In genomic region chr7:73963252-73963822, GRCh38 we compare ENCODE assay signal across 36 cellular contexts.
"Had no signal": no experiment of that assay in that cellular context is flagged by ENCODE, and none has a peak within 500 bp of the region (broad histone marks: within the 10 kb centered on the region; RNA-seq: fewer than 3 reads in every experiment).

No MANE protein-coding gene starts in this region.

- H3K36me3 ChIP-seq: ascending aorta, cardiac muscle cell, colonic mucosa, left lung, lower lobe of right lung, uterus had no signal

- DNase-seq: activated CD4-positive, alpha-beta T cell treated with anti-CD3 and anti-CD28 coated beads for 48 hours; activated CD4-positive, alpha-beta T cell treated with anti-CD3 and anti-CD28 coated beads, Interleukin-2, amount 50 U/mL, for 48 hours; activated CD8-positive, alpha-beta memory T cell treated with anti-CD3 and anti-CD28 coated beads for 24 hours; activated effector memory CD4-positive, alpha-beta T cell treated with anti-CD3 and anti-CD28 coated beads, Interleukin-2, amount 50 U/mL, for 16 hours; activated naive CD4-positive, alpha-beta T cell treated with anti-CD3 and anti-CD28 coated beads for 36 hours; activated naive CD8-positive, alpha-beta T cell treated with anti-CD3 and anti-CD28 coated beads for 36 hours; activated T-cell treated with anti-CD3 and anti-CD28 coated beads, Interleukin-2, amount 50 U/mL, for 1 hour; cerebellar nuclear complex; colonic mucosa; effector CD8-positive, alpha-beta T cell; glutamatergic neuron; left lung; lower lobe of right lung; mesenchymal stem cell; naive thymus-derived CD8-positive, alpha-beta T cell; nucleus accumbens; psoas muscle; stimulated activated CD4-positive, alpha-beta T cell treated with anti-CD3 and anti-CD28 coated beads, Interleukin-1b, Interleukin-23, amount 100 ng/mL, for 48 hours; stimulated activated CD4-positive, alpha-beta T cell treated with anti-CD3 and anti-CD28 coated beads, Interleukin-4, amount 100 ng/mL, for 4 hours; stimulated activated CD8-positive, alpha-beta memory T cell treated with anti-CD3 and anti-CD28 coated beads, Interleukin-4, amount 100 ng/mL, for 48 hours; stimulated activated naive CD8-positive, alpha-beta T cell treated with anti-CD3 and anti-CD28 coated beads, Interleukin-15, amount 100 ng/mL, for 72 hours; substantia nigra; uterus had no signal

- H3K27ac Mint-ChIP-seq: activated naive CD4-positive, alpha-beta T cell treated with anti-CD3 and anti-CD28 coated beads for 36 hours; activated naive CD8-positive, alpha-beta T cell treated with anti-CD3 and anti-CD28 coated beads for 36 hours; activated T-helper 1 cell treated with anti-CD3 and anti-CD28 coated beads, Interleukin-12 subunit alpha, Interleukin-12 subunit beta, Interleukin-2, Interleukin-4 antibody, amounts not matched to agents 30 ng/mL and 10 ng/mL and 1 ng/mL, durations not matched to agents 14 hours and 24 hours and 36 hours; brain; naive thymus-derived CD8-positive, alpha-beta T cell; stimulated activated memory B cell treated with anti-CD40 and anti-IgM and Interleukin-4, amounts not matched to agents 10 μg/mL and 1 μg/mL and 100 μg/mL, for 72 hours; stimulated activated naive CD8-positive, alpha-beta T cell treated with anti-CD3 and anti-CD28 coated beads, Interleukin-15, amount 100 ng/mL, for 72 hours; type B pancreatic cell had no signal

- H3K4me3 ChIP-seq: ascending aorta, cardiac muscle cell, colonic mucosa, left lung, lower lobe of right lung, psoas muscle, smooth muscle cell, uterus had no signal

- ATAC-seq: activated CD4-positive, CD25-positive, alpha-beta regulatory T cell treated with anti-CD3 and anti-CD28 coated beads, Interleukin-2, amount 50 U/mL, for 24 hours; left lung; lower lobe of right lung; naive thymus-derived CD8-positive, alpha-beta T cell; psoas muscle; stimulated activated memory B cell treated with anti-CD40 and anti-IgM and Interleukin-4, amounts not matched to agents 10 μg/mL and 1 μg/mL and 100 μg/mL, for 72 hours; stimulated activated naive CD8-positive, alpha-beta T cell treated with anti-CD3 and anti-CD28 coated beads, Interleukin-15, amount 100 ng/mL, for 72 hours had no signal

- H3K27ac ChIP-seq: ascending aorta, cardiac muscle cell, colonic mucosa, left lung, lower lobe of right lung, parathyroid adenoma, psoas muscle, uterus, VCaP had no signal

- H3K27me3 Mint-ChIP-seq: stimulated activated memory B cell treated with anti-CD40 and anti-IgM and Interleukin-4, amounts not matched to agents 10 μg/mL and 1 μg/mL and 100 μg/mL, for 72 hours; stimulated activated naive CD8-positive, alpha-beta T cell treated with anti-CD3 and anti-CD28 coated beads, Interleukin-15, amount 100 ng/mL, for 72 hours; type B pancreatic cell had no signal

- H3K4me1 Mint-ChIP-seq: activated naive CD8-positive, alpha-beta T cell treated with anti-CD3 and anti-CD28 coated beads for 36 hours; brain; naive thymus-derived CD8-positive, alpha-beta T cell; neural crest cell; stimulated activated naive CD8-positive, alpha-beta T cell treated with anti-CD3 and anti-CD28 coated beads, Interleukin-15, amount 100 ng/mL, for 72 hours had no signal

- FAIRE-seq: frontal cortex, islet of Langerhans had no signal

- H3K27me3 ChIP-seq: ascending aorta, cardiac muscle cell, colonic mucosa, left lung, uterus had no signal

- H3K4me3 Mint-ChIP-seq: activated naive CD4-positive, alpha-beta T cell treated with anti-CD3 and anti-CD28 coated beads for 36 hours; activated naive CD8-positive, alpha-beta T cell treated with anti-CD3 and anti-CD28 coated beads for 36 hours; activated T-helper 1 cell treated with anti-CD3 and anti-CD28 coated beads, Interleukin-12 subunit alpha, Interleukin-12 subunit beta, Interleukin-2, Interleukin-4 antibody, amounts not matched to agents 30 ng/mL and 10 ng/mL and 1 ng/mL, durations not matched to agents 14 hours and 24 hours and 36 hours; brain; naive thymus-derived CD8-positive, alpha-beta T cell; neural crest cell; stimulated activated memory B cell treated with anti-CD40 and anti-IgM and Interleukin-4, amounts not matched to agents 10 μg/mL and 1 μg/mL and 100 μg/mL, for 72 hours; stimulated activated naive CD8-positive, alpha-beta T cell treated with anti-CD3 and anti-CD28 coated beads, Interleukin-15, amount 100 ng/mL, for 72 hours; type B pancreatic cell had no signal

- H3K36me3 Mint-ChIP-seq: brain, type B pancreatic cell had no signal

- H3K9me3 ChIP-seq: colonic mucosa had no signal

- H3K4me1 ChIP-seq: colonic mucosa, left lung, lower lobe of right lung, parathyroid adenoma, psoas muscle, uterus had no signal
